ENCODE assay signal across 12 cellular contexts in the genomic region with DNA sequence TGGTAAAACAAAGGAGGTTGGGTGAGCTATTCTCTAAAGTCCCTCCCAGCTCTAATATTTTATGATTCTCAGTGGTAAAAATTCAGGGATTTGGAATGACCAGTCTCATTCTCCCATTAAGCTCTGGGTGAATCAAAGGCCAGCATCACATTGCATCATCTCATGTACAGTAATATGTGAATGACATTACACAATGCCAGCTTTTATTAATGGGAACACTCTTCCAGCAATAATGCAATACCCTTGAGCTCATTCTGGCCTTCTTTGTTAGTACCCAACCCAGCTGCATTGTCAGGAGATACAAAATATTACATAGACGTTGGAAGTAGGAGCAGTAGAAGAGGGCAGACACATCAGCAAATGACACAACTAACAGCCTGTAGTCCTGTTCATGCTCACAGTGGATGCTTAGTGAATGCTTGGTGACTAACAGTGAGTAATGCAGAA.
DNase-seq lines count a peak whose midpoint lies in the region; ATAC-seq and TF ChIP-seq lines count a peak whose summit lies in the region.
"Had no signal": no experiment of that assay in that cellular context is flagged by ENCODE, and none has a peak within 500 bp of the region (broad histone marks: within the 10 kb centered on the region; RNA-seq: fewer than 3 reads in every experiment).

No MANE protein-coding gene starts in this region.

- H3K9me3 ChIP-seq in body of pancreas = no peaks in the 10 kb centered on the region
- H3K9me3 ChIP-seq: spleen had no signal

- no peaks in the 10 kb centered on the region for H3K4me1 ChIP-seq in body of pancreas

- peaks cover 13% of the 10 kb centered on the region for H3K27me3 Mint-ChIP-seq in HFFc6 (ENCODE audit: insufficient read depth)

- no peaks in the 10 kb centered on the region for H3K27me3 ChIP-seq in body of pancreas
- H3K27me3 ChIP-seq: spleen had no signal

- no peak overlapping the region for H3K27ac Mint-ChIP-seq in HFFc6

- 22 to 33% methylated on average over 1 of the region's 1 CpG for WGBS in body of pancreas, 2 donors

- in situ Hi-C loops in ACHN (cut with HindIII; ENCODE audit: low pct_ligation_motif_present, low pct_unique_long_range_greater_than_20kb, low sequenced_read_pairs) = no loop called here

- no peak for TF ChIP-seq POLR2A in body of pancreas (IDR thresholded peaks at IDR 0.05)

- H3K36me3 ChIP-seq in body of pancreas (replicated peaks in 1 of 2; ENCODE audit: insufficient read depth in 1 of 2, low read depth in 2 of 2) = no peaks in the 10 kb centered on the region
- H3K36me3 ChIP-seq: spleen had no signal

- POLR2A ChIA-PET in GM10248 (lab: Yijun Ruan, JAX) = no interaction called here

- DNase-seq in ACHN (peak; percentile 24), HFFc6 (peak; percentile 63), body of pancreas (no peak), left ventricle myocardium superior (no peak), NCI-H1417 (lab: John Stamatoyannopoulos, UW) (no peak), NCI-H446 treated with DMSO at 0.1 percent for 48 hours (lab: John Stamatoyannopoulos, UW) (no peak), GM10248 (ENCODE audit: extremely low spot score) (no peak)
- DNase-seq in activated naive CD4-positive, alpha-beta T cell treated with Interleukin-2 at 50 U/mL for 16 hours = no peak
- DNase-seq: C1 segment of cervical spinal cord, NCI-H187, OCI-M1, spleen had no signal

- H3K27ac ChIP-seq in body of pancreas = no peak overlapping the region

- ATAC-seq in body of pancreas (peak; percentile 25), left ventricle myocardium superior (peak; percentile 89)

- CTCF ChIA-PET in GM10248 (lab: Yijun Ruan, JAX) = interaction anchor here (1.0 to 1.8 kb wide), 4 partner anchors 9 to 99 kb away, joined by 3 to 7 read pairs (median 4); no protein-coding TSS in a partner anchor

- H3K4me1 Mint-ChIP-seq in HFFc6 (ENCODE audit: low read depth) = peaks cover 16% of the 10 kb centered on the region

- no peaks in the 10 kb centered on the region for H3K9me3 Mint-ChIP-seq in HFFc6

- no peak for TF ChIP-seq CTCF in HFFc6 (IDR thresholded peaks at IDR 0.05)
- no peak for TF ChIP-seq CTCF in body of pancreas (IDR thresholded peaks at IDR 0.05)
- no peak for TF ChIP-seq CTCF in GM10248 (IDR thresholded peaks at IDR 0.05; ENCODE audit: control extremely low read depth, extremely low read depth, low read depth, missing control alignments)

- H3K36me3 Mint-ChIP-seq in HFFc6 (ENCODE audit: low read depth) = no peaks in the 10 kb centered on the region

- intact Hi-C loops in body of pancreas (cut with DNase I) = no loop called here
- intact Hi-C loops in left ventricle myocardium superior (cut with micrococcal nuclease) = no loop called here

- no peak overlapping the region for H3K4me3 ChIP-seq in body of pancreas
- H3K4me3 ChIP-seq: spleen had no signal

- H3K4me3 Mint-ChIP-seq in HFFc6 = no peak overlapping the region

Comparison
In these comparisons a context has a peak if more than half of its experiments do, and no peak if none do; other contexts are left out.
1. DNase-seq: peak in ACHN (single experiment) and HFFc6 (single experiment); none in body of pancreas (0 of 4), left ventricle myocardium superior (single experiment), NCI-H1417 (0 of 3), activated naive CD4-positive, alpha-beta T cell treated with Interleukin-2 at 50 U/mL for 16 hours (single experiment), NCI-H446 treated with DMSO at 0.1 percent for 48 hours (single experiment) and GM10248 (single experiment).